1 cellular context compared by ENCODE assay signal in the genomic region with DNA sequence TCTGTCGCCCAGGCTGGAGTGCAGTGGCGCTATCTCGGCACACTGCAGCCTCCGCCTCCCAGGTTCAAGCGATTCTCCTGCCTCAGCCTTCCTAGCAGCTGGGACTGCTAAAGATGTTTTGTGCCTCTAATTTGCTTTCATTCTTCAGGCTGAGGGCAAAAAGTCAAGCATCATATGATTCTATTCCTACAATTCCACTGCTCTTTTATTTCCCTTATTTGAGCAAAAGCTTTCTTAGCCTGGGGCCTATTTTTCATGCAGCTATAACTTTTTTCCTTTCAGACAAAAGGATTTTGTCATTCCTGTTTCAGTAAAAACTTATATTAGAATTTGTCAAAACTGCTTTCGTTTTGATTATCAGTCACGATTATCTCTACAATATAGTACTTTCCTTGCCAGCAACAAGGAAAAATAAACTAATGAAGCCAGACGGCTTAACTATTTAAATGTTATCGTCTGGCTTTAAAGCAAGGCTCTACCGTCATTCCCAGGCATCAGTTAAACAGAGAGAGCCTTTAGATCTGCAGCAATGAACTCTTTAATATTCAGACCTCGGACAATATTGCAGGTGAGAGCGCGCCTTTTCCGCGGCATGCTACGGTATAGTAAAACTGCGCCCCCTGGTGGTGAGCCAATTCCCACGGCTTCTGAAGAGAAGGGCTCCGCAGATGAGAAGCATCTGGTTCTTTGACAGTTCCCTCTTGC.
TF ChIP-seq lines count a peak whose summit lies in the region.

No MANE protein-coding gene starts in this region.

TF ChIP-seq in HepG2, 621 proteins besides CTCF, POLR2A, EP300 and RAD21 (continued from another document and continues in another):
- TF ChIP-seq, protein P1, sequence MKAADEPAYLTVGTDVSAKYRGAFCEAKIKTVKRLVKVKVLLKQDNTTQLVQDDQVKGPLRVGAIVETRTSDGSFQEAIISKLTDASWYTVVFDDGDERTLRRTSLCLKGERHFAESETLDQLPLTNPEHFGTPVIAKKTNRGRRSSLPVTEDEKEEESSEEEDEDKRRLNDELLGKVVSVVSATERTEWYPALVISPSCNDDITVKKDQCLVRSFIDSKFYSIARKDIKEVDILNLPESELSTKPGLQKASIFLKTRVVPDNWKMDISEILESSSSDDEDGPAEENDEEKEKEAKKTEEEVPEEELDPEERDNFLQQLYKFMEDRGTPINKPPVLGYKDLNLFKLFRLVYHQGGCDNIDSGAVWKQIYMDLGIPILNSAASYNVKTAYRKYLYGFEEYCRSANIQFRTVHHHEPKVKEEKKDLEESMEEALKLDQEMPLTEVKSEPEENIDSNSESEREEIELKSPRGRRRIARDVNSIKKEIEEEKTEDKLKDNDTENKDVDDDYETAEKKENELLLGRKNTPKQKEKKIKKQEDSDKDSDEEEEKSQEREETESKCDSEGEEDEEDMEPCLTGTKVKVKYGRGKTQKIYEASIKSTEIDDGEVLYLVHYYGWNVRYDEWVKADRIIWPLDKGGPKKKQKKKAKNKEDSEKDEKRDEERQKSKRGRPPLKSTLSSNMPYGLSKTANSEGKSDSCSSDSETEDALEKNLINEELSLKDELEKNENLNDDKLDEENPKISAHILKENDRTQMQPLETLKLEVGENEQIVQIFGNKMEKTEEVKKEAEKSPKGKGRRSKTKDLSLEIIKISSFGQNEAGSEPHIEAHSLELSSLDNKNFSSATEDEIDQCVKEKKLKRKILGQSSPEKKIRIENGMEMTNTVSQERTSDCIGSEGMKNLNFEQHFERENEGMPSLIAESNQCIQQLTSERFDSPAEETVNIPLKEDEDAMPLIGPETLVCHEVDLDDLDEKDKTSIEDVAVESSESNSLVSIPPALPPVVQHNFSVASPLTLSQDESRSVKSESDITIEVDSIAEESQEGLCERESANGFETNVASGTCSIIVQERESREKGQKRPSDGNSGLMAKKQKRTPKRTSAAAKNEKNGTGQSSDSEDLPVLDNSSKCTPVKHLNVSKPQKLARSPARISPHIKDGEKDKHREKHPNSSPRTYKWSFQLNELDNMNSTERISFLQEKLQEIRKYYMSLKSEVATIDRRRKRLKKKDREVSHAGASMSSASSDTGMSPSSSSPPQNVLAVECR (CRISPR knock-in tag; IDR thresholded peaks at IDR 0.05; ENCODE audit: borderline replicate concordance): no peak; the same call in 1 of the 2 replicates
- TF ChIP-seq KAT8 (CRISPR knock-in tag; IDR thresholded peaks at IDR 0.05) (0 out of 2 replicates have a peak, but pooled peaks have one; percentile 15), ATRX (CRISPR knock-in tag; IDR thresholded peaks at IDR 0.05; ENCODE audit: borderline replicate concordance) (no peak), IRF2 (CRISPR knock-in tag; IDR thresholded peaks at IDR 0.05) (peak; percentile 50; the same call in 1 of the 2 replicates), NFYC (CRISPR knock-in tag; IDR thresholded peaks at IDR 0.05) (no peak), TBL1XR1 (IDR thresholded peaks at IDR 0.05; ENCODE audit: borderline replicate concordance, low read length, partially characterized antibody) (no peak), GZF1 (CRISPR knock-in tag; IDR thresholded peaks at IDR 0.05) (0 out of 2 replicates have a peak, but pooled peaks have one; percentile 46), CBX1 (IDR thresholded peaks at IDR 0.05; ENCODE audit: low read depth) (no peak), TMF1 (CRISPR knock-in tag; IDR thresholded peaks at IDR 0.05; ENCODE audit: low read depth) (no peak), ZNF354B (CRISPR knock-in tag; IDR thresholded peaks at IDR 0.05) (no peak), ZNF441 (CRISPR knock-in tag; IDR thresholded peaks at IDR 0.05; ENCODE audit: borderline replicate concordance) (no peak), ZNF468 (CRISPR knock-in tag; IDR thresholded peaks at IDR 0.05) (no peak), ATF7-NPFF (CRISPR knock-in tag; IDR thresholded peaks at IDR 0.05; ENCODE audit: low read depth) (0 out of 2 replicates have a peak, but pooled peaks have one; percentile 36), KAT7 (CRISPR knock-in tag; IDR thresholded peaks at IDR 0.05; ENCODE audit: borderline replicate concordance) (no peak), RFXANK (CRISPR knock-in tag; IDR thresholded peaks at IDR 0.05) (no peak), ZNF879 (CRISPR knock-in tag; IDR thresholded peaks at IDR 0.05) (no peak), MED1 (CRISPR knock-in tag; IDR thresholded peaks at IDR 0.05) (no peak), HOXA7 (CRISPR knock-in tag; IDR thresholded peaks at IDR 0.05) (no peak), STAG1 (CRISPR knock-in tag; IDR thresholded peaks at IDR 0.05) (peak; percentile 78), ZNF556 (CRISPR knock-in tag; IDR thresholded peaks at IDR 0.05; ENCODE audit: borderline replicate concordance) (no peak), PRMT3 (CRISPR knock-in tag; IDR thresholded peaks at IDR 0.05; ENCODE audit: borderline replicate concordance, low read depth) (no peak), POLR2G (IDR thresholded peaks at IDR 0.05; ENCODE audit: low read depth, low read length) (no peak), XRCC5 (optimal IDR thresholded peaks at IDR 0.05; ENCODE audit: low read length) (peak; percentile 39), JARID2 (CRISPR knock-in tag; IDR thresholded peaks at IDR 0.05; ENCODE audit: insufficient replicate concordance) (no peak), NAIF1 (CRISPR knock-in tag; IDR thresholded peaks at IDR 0.05; ENCODE audit: borderline replicate concordance) (no peak), ZNF550 (CRISPR knock-in tag; IDR thresholded peaks at IDR 0.05; ENCODE audit: borderline replicate concordance) (no peak), THAP11 (CRISPR knock-in tag; IDR thresholded peaks at IDR 0.05) (no peak), CENPT (CRISPR knock-in tag; IDR thresholded peaks at IDR 0.05; ENCODE audit: low read depth) (no peak), KDM2A (CRISPR knock-in tag; IDR thresholded peaks at IDR 0.05; ENCODE audit: borderline replicate concordance, low read depth) (peak; percentile 82), ZNF883 (CRISPR knock-in tag; IDR thresholded peaks at IDR 0.05; ENCODE audit: not compliant biosample characterization) (no peak), TEAD3 (CRISPR knock-in tag; optimal IDR thresholded peaks at IDR 0.05; ENCODE audit: borderline replicate concordance) (no peak), GPN1 (CRISPR knock-in tag; IDR thresholded peaks at IDR 0.05; ENCODE audit: borderline replicate concordance) (no peak), GATAD2A (CRISPR knock-in tag; IDR thresholded peaks at IDR 0.05) (peak; percentile 61), FOXP1 (IDR thresholded peaks at IDR 0.05) (no peak), FOXP1 (CRISPR knock-in tag; IDR thresholded peaks at IDR 0.05) (no peak), NPAS2 (CRISPR knock-in tag; IDR thresholded peaks at IDR 0.05; ENCODE audit: borderline replicate concordance) (no peak), SYNCRIP (IDR thresholded peaks at IDR 0.05; ENCODE audit: insufficient read depth, low read depth, low read length) (no peak), TRIM24 (CRISPR knock-in tag; IDR thresholded peaks at IDR 0.05) (no peak), HMG20A (CRISPR knock-in tag; IDR thresholded peaks at IDR 0.05; ENCODE audit: borderline replicate concordance) (no peak), ZNF572 (CRISPR knock-in tag; IDR thresholded peaks at IDR 0.05) (no peak)
- TF ChIP-seq, protein P2, sequence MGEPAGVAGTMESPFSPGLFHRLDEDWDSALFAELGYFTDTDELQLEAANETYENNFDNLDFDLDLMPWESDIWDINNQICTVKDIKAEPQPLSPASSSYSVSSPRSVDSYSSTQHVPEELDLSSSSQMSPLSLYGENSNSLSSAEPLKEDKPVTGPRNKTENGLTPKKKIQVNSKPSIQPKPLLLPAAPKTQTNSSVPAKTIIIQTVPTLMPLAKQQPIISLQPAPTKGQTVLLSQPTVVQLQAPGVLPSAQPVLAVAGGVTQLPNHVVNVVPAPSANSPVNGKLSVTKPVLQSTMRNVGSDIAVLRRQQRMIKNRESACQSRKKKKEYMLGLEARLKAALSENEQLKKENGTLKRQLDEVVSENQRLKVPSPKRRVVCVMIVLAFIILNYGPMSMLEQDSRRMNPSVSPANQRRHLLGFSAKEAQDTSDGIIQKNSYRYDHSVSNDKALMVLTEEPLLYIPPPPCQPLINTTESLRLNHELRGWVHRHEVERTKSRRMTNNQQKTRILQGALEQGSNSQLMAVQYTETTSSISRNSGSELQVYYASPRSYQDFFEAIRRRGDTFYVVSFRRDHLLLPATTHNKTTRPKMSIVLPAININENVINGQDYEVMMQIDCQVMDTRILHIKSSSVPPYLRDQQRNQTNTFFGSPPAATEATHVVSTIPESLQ (CRISPR knock-in tag; conservative IDR thresholded peaks at IDR 0.05): 0 out of 2 replicates have a peak, but pooled peaks have one; percentile 53
- TF ChIP-seq, protein P3, sequence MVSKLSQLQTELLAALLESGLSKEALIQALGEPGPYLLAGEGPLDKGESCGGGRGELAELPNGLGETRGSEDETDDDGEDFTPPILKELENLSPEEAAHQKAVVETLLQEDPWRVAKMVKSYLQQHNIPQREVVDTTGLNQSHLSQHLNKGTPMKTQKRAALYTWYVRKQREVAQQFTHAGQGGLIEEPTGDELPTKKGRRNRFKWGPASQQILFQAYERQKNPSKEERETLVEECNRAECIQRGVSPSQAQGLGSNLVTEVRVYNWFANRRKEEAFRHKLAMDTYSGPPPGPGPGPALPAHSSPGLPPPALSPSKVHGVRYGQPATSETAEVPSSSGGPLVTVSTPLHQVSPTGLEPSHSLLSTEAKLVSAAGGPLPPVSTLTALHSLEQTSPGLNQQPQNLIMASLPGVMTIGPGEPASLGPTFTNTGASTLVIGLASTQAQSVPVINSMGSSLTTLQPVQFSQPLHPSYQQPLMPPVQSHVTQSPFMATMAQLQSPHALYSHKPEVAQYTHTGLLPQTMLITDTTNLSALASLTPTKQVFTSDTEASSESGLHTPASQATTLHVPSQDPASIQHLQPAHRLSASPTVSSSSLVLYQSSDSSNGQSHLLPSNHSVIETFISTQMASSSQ (IDR thresholded peaks at IDR 0.05; ENCODE audit: low read depth): no peak
- TF ChIP-seq, protein P3 (CRISPR knock-in tag; IDR thresholded peaks at IDR 0.05; ENCODE audit: borderline replicate concordance): no peak
- TF ChIP-seq, protein P4, sequence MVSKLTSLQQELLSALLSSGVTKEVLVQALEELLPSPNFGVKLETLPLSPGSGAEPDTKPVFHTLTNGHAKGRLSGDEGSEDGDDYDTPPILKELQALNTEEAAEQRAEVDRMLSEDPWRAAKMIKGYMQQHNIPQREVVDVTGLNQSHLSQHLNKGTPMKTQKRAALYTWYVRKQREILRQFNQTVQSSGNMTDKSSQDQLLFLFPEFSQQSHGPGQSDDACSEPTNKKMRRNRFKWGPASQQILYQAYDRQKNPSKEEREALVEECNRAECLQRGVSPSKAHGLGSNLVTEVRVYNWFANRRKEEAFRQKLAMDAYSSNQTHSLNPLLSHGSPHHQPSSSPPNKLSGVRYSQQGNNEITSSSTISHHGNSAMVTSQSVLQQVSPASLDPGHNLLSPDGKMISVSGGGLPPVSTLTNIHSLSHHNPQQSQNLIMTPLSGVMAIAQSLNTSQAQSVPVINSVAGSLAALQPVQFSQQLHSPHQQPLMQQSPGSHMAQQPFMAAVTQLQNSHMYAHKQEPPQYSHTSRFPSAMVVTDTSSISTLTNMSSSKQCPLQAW (CRISPR knock-in tag; IDR thresholded peaks at IDR 0.05): no peak
- TF ChIP-seq, protein P5, sequence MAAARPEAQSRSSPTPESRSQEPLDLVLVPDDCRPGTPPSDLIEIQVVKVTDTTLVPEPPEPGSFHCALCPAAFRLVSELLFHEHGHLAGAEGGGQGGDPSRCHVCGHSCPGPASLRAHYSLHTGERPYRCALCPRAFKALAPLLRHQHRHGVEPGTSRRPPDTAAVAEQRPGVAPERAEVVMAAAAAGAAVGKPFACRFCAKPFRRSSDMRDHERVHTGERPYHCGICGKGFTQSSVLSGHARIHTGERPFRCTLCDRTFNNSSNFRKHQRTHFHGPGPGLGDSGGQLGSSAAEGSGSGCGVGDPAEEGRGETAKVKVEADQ (CRISPR knock-in tag; IDR thresholded peaks at IDR 0.05; ENCODE audit: borderline replicate concordance): no peak
- TF ChIP-seq, protein P6, sequence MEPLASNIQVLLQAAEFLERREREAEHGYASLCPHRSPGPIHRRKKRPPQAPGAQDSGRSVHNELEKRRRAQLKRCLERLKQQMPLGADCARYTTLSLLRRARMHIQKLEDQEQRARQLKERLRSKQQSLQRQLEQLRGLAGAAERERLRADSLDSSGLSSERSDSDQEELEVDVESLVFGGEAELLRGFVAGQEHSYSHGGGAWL (CRISPR knock-in tag; IDR thresholded peaks at IDR 0.05): no peak
- TF ChIP-seq, protein P7, sequence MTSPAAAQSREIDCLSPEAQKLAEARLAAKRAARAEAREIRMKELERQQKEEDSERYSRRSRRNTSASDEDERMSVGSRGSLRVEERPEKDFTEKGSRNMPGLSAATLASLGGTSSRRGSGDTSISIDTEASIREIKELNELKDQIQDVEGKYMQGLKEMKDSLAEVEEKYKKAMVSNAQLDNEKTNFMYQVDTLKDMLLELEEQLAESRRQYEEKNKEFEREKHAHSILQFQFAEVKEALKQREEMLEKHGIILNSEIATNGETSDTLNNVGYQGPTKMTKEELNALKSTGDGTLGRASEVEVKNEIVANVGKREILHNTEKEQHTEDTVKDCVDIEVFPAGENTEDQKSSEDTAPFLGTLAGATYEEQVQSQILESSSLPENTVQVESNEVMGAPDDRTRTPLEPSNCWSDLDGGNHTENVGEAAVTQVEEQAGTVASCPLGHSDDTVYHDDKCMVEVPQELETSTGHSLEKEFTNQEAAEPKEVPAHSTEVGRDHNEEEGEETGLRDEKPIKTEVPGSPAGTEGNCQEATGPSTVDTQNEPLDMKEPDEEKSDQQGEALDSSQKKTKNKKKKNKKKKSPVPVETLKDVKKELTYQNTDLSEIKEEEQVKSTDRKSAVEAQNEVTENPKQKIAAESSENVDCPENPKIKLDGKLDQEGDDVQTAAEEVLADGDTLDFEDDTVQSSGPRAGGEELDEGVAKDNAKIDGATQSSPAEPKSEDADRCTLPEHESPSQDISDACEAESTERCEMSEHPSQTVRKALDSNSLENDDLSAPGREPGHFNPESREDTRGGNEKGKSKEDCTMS (CRISPR knock-in tag; conservative IDR thresholded peaks at IDR 0.05): no peak
- TF ChIP-seq, protein P8, sequence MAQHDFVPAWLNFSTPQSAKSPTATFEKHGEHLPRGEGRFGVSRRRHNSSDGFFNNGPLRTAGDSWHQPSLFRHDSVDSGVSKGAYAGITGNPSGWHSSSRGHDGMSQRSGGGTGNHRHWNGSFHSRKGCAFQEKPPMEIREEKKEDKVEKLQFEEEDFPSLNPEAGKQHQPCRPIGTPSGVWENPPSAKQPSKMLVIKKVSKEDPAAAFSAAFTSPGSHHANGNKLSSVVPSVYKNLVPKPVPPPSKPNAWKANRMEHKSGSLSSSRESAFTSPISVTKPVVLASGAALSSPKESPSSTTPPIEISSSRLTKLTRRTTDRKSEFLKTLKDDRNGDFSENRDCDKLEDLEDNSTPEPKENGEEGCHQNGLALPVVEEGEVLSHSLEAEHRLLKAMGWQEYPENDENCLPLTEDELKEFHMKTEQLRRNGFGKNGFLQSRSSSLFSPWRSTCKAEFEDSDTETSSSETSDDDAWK (CRISPR knock-in tag; IDR thresholded peaks at IDR 0.05): no peak
